13 cellular contexts compared by ENCODE assay signal in the genomic region with DNA sequence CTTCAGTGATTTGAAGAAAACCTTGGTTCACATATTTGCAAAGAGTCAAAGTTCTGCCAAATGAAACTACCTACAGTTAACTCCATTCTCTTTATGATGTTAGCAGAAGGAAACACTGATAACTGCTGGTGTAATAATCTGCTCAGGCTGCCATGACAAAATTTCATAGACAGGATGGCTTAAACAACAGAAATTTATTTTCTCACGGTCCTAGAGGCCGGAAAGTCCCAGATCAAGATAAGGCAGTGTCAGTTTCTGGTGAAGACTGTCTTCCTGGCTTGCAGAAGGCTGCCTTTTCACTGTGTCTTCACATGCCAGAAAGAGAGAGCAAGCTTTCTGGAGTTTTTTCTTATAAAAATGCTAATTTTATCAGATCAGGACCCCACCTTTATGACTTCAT.
DNase-seq lines count a peak whose midpoint lies in the region; ATAC-seq and TF ChIP-seq lines count a peak whose summit lies in the region.
"Had no signal": no experiment of that assay in that cellular context is flagged by ENCODE, and none has a peak within 500 bp of the region (broad histone marks: within the 10 kb centered on the region; RNA-seq: fewer than 3 reads in every experiment).

No MANE protein-coding gene starts in this region.

- peak overlapping the region; percentile 52 for H3K4me2 ChIP-seq in DND-41 (ENCODE audit: insufficient read depth, low read length)

- TF ChIP-seq CTCF in DND-41 (IDR thresholded peaks at IDR 0.05; ENCODE audit: borderline replicate concordance, extremely low read depth, low read length, poor library complexity, severe bottlenecking) = no peak

- intact Hi-C loops in activated CD4-positive, alpha-beta memory T cell treated with anti-CD3 and anti-CD28 coated beads for 36 hours (cut with micrococcal nuclease) = no loop called here

- H3K36me3 Mint-ChIP-seq in activated CD4-positive, alpha-beta memory T cell treated with anti-CD3 and anti-CD28 coated beads for 36 hours = peaks cover 2% of the 10 kb centered on the region

- no peaks in the 10 kb centered on the region for H4K20me1 ChIP-seq in DND-41 (ENCODE audit: insufficient read depth, low read length)

- H3K4me1 Mint-ChIP-seq in activated CD4-positive, alpha-beta memory T cell treated with anti-CD3 and anti-CD28 coated beads for 36 hours (ENCODE audit: low read depth) = peaks cover 28% of the 10 kb centered on the region

- H3K9me3 ChIP-seq in DND-41 (ENCODE audit: insufficient read depth, low read length, severe bottlenecking) = peaks cover 6% of the 10 kb centered on the region

- H3K27me3 ChIP-seq in DND-41 (ENCODE audit: insufficient read depth, low read length, poor library complexity) = no peaks in the 10 kb centered on the region

- no peak overlapping the region for H3K4me3 Mint-ChIP-seq in activated CD4-positive, alpha-beta memory T cell treated with anti-CD3 and anti-CD28 coated beads for 36 hours
- H3K4me3 Mint-ChIP-seq: dendritic cell treated with granulocyte-macrophage colony-stimulating factor and Interleukin-4, amounts not matched to agents 40 ng/mL and 50 ng/mL, for 4 days had no signal

- peak overlapping the region; percentile 65 for H2AFZ ChIP-seq in DND-41 (ENCODE audit: low read depth, low read length)

- no peaks in the 10 kb centered on the region for H3K36me3 ChIP-seq in DND-41 (ENCODE audit: insufficient read depth, low read length)

- peak overlapping the region in 1 of 2 experiments; percentile 41; a peak in 2 of 4 replicates for H3K4me3 ChIP-seq in DND-41 (ENCODE audit: low read depth in 1 of 2, low read length in 2 of 2)

- H3K27me3 Mint-ChIP-seq in activated CD4-positive, alpha-beta memory T cell treated with anti-CD3 and anti-CD28 coated beads for 36 hours = no peaks in the 10 kb centered on the region
- H3K27me3 Mint-ChIP-seq: dendritic cell treated with granulocyte-macrophage colony-stimulating factor and Interleukin-4, amounts not matched to agents 40 ng/mL and 50 ng/mL, for 4 days had no signal

- POLR2A ChIA-PET in activated CD4-positive, alpha-beta memory T cell treated with anti-CD3 and anti-CD28 coated beads for 36 hours (lab: Charles Lee) = no interaction called here

- H3K9me3 Mint-ChIP-seq in activated CD4-positive, alpha-beta memory T cell treated with anti-CD3 and anti-CD28 coated beads for 36 hours = peaks cover 5% of the 10 kb centered on the region

- CTCF ChIA-PET in activated CD4-positive, alpha-beta memory T cell treated with anti-CD3 and anti-CD28 coated beads for 36 hours (lab: Charles Lee) = no interaction called here

- DNase-seq in DND-41 (peak; percentile 77), anterior cingulate cortex (lab: John Stamatoyannopoulos, UW) (no peak), dermis blood vessel endothelial cell (no peak), NCI-H2081 (lab: John Stamatoyannopoulos, UW) (no peak), retina (no peak)
- peak; percentile 34 for DNase-seq in activated CD4-positive, alpha-beta memory T cell treated with anti-CD3 and anti-CD28 coated beads for 36 hours
- DNase-seq: activated CD4-positive, CD25-positive, alpha-beta regulatory T cell treated with anti-CD3 and anti-CD28 coated beads, Interleukin-2, amount 50 U/mL, for 72 hours; DMS153; left colon; NCI-H524 treated with DMSO at 0.1 percent for 48 hours had no signal

- peak; percentile 92 for ATAC-seq in DND-41 (ENCODE audit: insufficient read depth, low read depth)
- ATAC-seq in GM19351 (IDR thresholded peaks at IDR 0.05; ENCODE audit: unreplicated experiment) = peak; percentile 84
- peak; percentile 62 for ATAC-seq in HG03135 (IDR thresholded peaks at IDR 0.05; ENCODE audit: unreplicated experiment)
- ATAC-seq: left colon had no signal

- H3K4me1 ChIP-seq in DND-41 (ENCODE audit: insufficient read depth, low read length) = peaks cover 46% of the 10 kb centered on the region

- no peaks in the 10 kb centered on the region for H3K79me2 ChIP-seq in DND-41 (ENCODE audit: insufficient read depth, low read length)

- H3K27ac Mint-ChIP-seq in activated CD4-positive, alpha-beta memory T cell treated with anti-CD3 and anti-CD28 coated beads for 36 hours = no peak overlapping the region
- H3K27ac Mint-ChIP-seq: dendritic cell treated with granulocyte-macrophage colony-stimulating factor and Interleukin-4, amounts not matched to agents 40 ng/mL and 50 ng/mL, for 4 days had no signal

- peak overlapping the region; percentile 95 for H3K27ac ChIP-seq in DND-41 (ENCODE audit: low read length)

- peak overlapping the region; percentile 59 for H3K9ac ChIP-seq in DND-41 (ENCODE audit: low read depth, low read length)

Comparison
In these comparisons a context has a peak if more than half of its experiments do, and no peak if none do; other contexts are left out.
1. DNase-seq: peak in DND-41 (single experiment) and activated CD4-positive, alpha-beta memory T cell treated with anti-CD3 and anti-CD28 coated beads for 36 hours (single experiment); none in anterior cingulate cortex (0 of 58), dermis blood vessel endothelial cell (single experiment), NCI-H2081 (0 of 2) and retina (single experiment).
2. Peak in every context shown above with its lines, with median percentiles within 50 percentile points of each other: ATAC-seq.